Comparison of ENCODE assay signal across 25 cellular contexts in the genomic region with DNA sequence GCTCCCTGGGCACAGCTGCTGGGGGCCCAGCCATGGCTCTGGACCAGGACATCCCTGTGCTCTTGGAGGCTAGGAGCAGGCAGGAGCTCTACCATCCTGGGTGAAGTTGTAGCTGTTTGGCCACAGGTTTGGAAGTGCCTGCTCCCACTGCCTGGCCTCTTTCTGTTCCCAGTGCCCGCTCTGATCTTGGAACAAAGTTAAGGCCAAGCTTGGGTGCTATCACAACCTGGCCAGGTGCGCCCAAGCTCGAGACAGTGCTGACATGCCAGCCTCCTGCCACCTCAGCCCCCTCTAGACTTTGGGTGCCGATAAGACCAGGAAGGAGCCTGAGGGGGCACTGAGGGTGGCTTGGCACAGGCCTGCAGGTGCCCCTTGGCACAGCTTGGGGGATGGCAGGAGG.
"Had no signal": no experiment of that assay in that cellular context is flagged by ENCODE, and none has a peak within 500 bp of the region (broad histone marks: within the 10 kb centered on the region; RNA-seq: fewer than 3 reads in every experiment).

No MANE protein-coding gene starts in this region.

- H3K27ac Mint-ChIP-seq: effector memory CD8-positive, alpha-beta T cell; mesothelial cell of epicardium; naive B cell; natural killer cell treated with Interleukin-12 subunit alpha and Interleukin-12 subunit beta and Interleukin-15 and Interleukin-18, amount 100 ng/mL, for 72 hours had no signal

- H3K4me1 ChIP-seq: gastrocnemius medialis, heart left ventricle, left lung, psoas muscle, tibial nerve, upper lobe of left lung, uterus had no signal

- H3K36me3 ChIP-seq: gastrocnemius medialis, heart left ventricle, left lung, thoracic aorta, tibial nerve, upper lobe of left lung, uterus had no signal

- H3K27me3 ChIP-seq: gastrocnemius medialis, heart left ventricle, hepatocyte, left lung, tibial nerve, upper lobe of left lung, uterus had no signal

- H3K4me3 Mint-ChIP-seq: effector memory CD8-positive, alpha-beta T cell; mesothelial cell of epicardium; naive B cell; natural killer cell treated with Interleukin-12 subunit alpha and Interleukin-12 subunit beta and Interleukin-15 and Interleukin-18, amount 100 ng/mL, for 72 hours; neural crest cell had no signal

- DNase-seq: cerebellar nuclear complex; cortex of kidney; effector memory CD8-positive, alpha-beta T cell; erythroblast; gastrocnemius medialis; heart left ventricle; left cardiac atrium; mesenchymal stem cell; mucosa of descending colon; naive B cell; psoas muscle; stimulated activated CD4-positive, alpha-beta T cell treated with anti-CD3 and anti-CD28 coated beads, Interleukin-15, amount 100 ng/mL, for 24 hours; stimulated activated CD4-positive, alpha-beta T cell treated with anti-CD3 and anti-CD28 coated beads, Interleukin-2, amount 100 ng/mL, for 48 hours; stimulated activated naive CD8-positive, alpha-beta T cell treated with anti-CD3 and anti-CD28 coated beads, Interleukin-15, Interleukin-2, amounts not matched to agents 100 U/mL and 50 U/mL, for 24 hours; uterus had no signal

- ATAC-seq: effector memory CD8-positive, alpha-beta T cell; gastrocnemius medialis; heart left ventricle; left cardiac atrium; left lung; mucosa of descending colon; psoas muscle; right cardiac atrium; stimulated activated naive CD8-positive, alpha-beta T cell treated with anti-CD3 and anti-CD28 coated beads, Interleukin-15, Interleukin-2, amounts not matched to agents 100 U/mL and 50 U/mL, for 24 hours had no signal

- H3K27ac ChIP-seq: gastrocnemius medialis, heart left ventricle, hepatocyte, left lung, psoas muscle, skin epidermis, thoracic aorta, tibial nerve, upper lobe of left lung, uterus had no signal

- H3K79me2 ChIP-seq: hepatocyte had no signal

- H3K9me3 Mint-ChIP-seq: mesothelial cell of epicardium had no signal

- H3K36me3 Mint-ChIP-seq: mesothelial cell of epicardium, naive B cell had no signal

- H3K4me1 Mint-ChIP-seq: naive B cell, neural crest cell had no signal

- H3K4me3 ChIP-seq: gastrocnemius medialis, heart left ventricle, hepatocyte, left lung, mucosa of descending colon, psoas muscle, skin epidermis, thoracic aorta, tibial nerve, upper lobe of left lung, uterus had no signal

- H2AFZ ChIP-seq: hepatocyte had no signal

- H3K4me2 ChIP-seq: hepatocyte had no signal

- H3K9me3 ChIP-seq: gastrocnemius medialis, mucosa of descending colon, psoas muscle, thoracic aorta, upper lobe of left lung, uterus had no signal

- H3K27me3 Mint-ChIP-seq: effector memory CD8-positive, alpha-beta T cell; naive B cell; natural killer cell treated with Interleukin-12 subunit alpha and Interleukin-12 subunit beta and Interleukin-15 and Interleukin-18, amount 100 ng/mL, for 72 hours had no signal
